In genomic region chr9:6055213-6055612, GRCh38 we compare ENCODE assay signal across 8 cellular contexts. TPM values are rescaled to one million over a fixed set of nuclear protein-coding genes. Genes with fewer than 3 reads are reported as not detected.
DNase-seq lines count a peak whose midpoint lies in the region; ATAC-seq and TF ChIP-seq lines count a peak whose summit lies in the region.

No MANE protein-coding gene starts in this region.

- WGBS in esophagus squamous epithelium, 2 donors = 16 to 20% methylated on average over 2 of the region's 2 CpGs

- H3K27ac Mint-ChIP-seq in activated CD8-positive, alpha-beta memory T cell treated with anti-CD3 and anti-CD28 coated beads, Interleukin-2, amount 10 ng/mL, durations not matched to agents 7 days and 5 days = no peak overlapping the region
- H3K27ac Mint-ChIP-seq in HFFc6 (no peak overlapping the region), nephron (no peak overlapping the region)

- intact Hi-C loops in esophagus squamous epithelium (cut with DNase I) = no loop called here

- no peaks in the 10 kb centered on the region for H3K27me3 ChIP-seq in esophagus squamous epithelium

- H3K36me3 ChIP-seq in esophagus squamous epithelium = no peaks in the 10 kb centered on the region

- no peak overlapping the region for H3K27ac ChIP-seq in esophagus squamous epithelium

- DNase-seq in activated CD8-positive, alpha-beta memory T cell treated with anti-CD3 and anti-CD28 coated beads, Interleukin-2, amount 10 ng/mL, durations not matched to agents 7 days and 5 days = peak; percentile 61
- DNase-seq in activated CD8-positive, alpha-beta memory T cell treated with anti-CD3 and anti-CD28 coated beads, Interleukin-2, amount 50 U/mL, for 4 hours = no peak
- DNase-seq in HFFc6 (peak; percentile 81), NCI-H146 treated with DMSO at 0.1 percent for 48 hours (lab: John Stamatoyannopoulos, UW; ENCODE audit: unreplicated experiment) (peak; percentile 57), T1000 (lab: John Stamatoyannopoulos, UW) (peak; percentile 23), esophagus squamous epithelium (lab: John Stamatoyannopoulos, UW) (no peak)

- peaks cover 11% of the 10 kb centered on the region for H3K27me3 Mint-ChIP-seq in activated CD8-positive, alpha-beta memory T cell treated with anti-CD3 and anti-CD28 coated beads, Interleukin-2, amount 10 ng/mL, durations not matched to agents 7 days and 5 days
- H3K27me3 Mint-ChIP-seq in HFFc6 (ENCODE audit: insufficient read depth) (peaks cover under 1% of the 10 kb centered on the region), nephron (ENCODE audit: low read depth) (no peaks in the 10 kb centered on the region)

- CTCF ChIA-PET in activated CD8-positive, alpha-beta memory T cell treated with anti-CD3 and anti-CD28 coated beads, Interleukin-2, amount 10 ng/mL, durations not matched to agents 7 days and 5 days (lab: Charles Lee) = interaction anchor here (2.9 to 3.6 kb wide), 2 partner anchors 10 to 168 kb away, joined by 14 to 47 read pairs; no protein-coding TSS in a partner anchor

- no peak for TF ChIP-seq POLR2A in esophagus squamous epithelium (IDR thresholded peaks at IDR 0.05)

- H3K9me3 Mint-ChIP-seq in activated CD8-positive, alpha-beta memory T cell treated with anti-CD3 and anti-CD28 coated beads, Interleukin-2, amount 10 ng/mL, durations not matched to agents 7 days and 5 days (ENCODE audit: low read depth) = no peaks in the 10 kb centered on the region
- H3K9me3 Mint-ChIP-seq in HFFc6 (peaks cover 3% of the 10 kb centered on the region; the same call in 1 of the 2 replicates), nephron (peaks cover 6% of the 10 kb centered on the region)

- H3K4me1 ChIP-seq in esophagus squamous epithelium = peaks cover 0 to 10% (median 0%) of the 10 kb centered on the region in 3 donors

- TF ChIP-seq CTCF in HFFc6 (IDR thresholded peaks at IDR 0.05) (peak; percentile 77), esophagus squamous epithelium (IDR thresholded peaks at IDR 0.05) (peak in 5 of 6 experiments; percentile 55 to 87 (median 75)), nephron (IDR thresholded peaks at IDR 0.05; ENCODE audit: unreplicated experiment in 3 of 3) (peak; percentile 41 to 57 (median 47))

- no peaks in the 10 kb centered on the region for H3K9me3 ChIP-seq in esophagus squamous epithelium

- ATAC-seq in activated CD8-positive, alpha-beta memory T cell treated with anti-CD3 and anti-CD28 coated beads, Interleukin-2, amount 10 ng/mL, durations not matched to agents 7 days and 5 days = peak; percentile 73
- ATAC-seq in HG03520 (IDR thresholded peaks at IDR 0.05; ENCODE audit: unreplicated experiment) = no peak

- H3K36me3 Mint-ChIP-seq in activated CD8-positive, alpha-beta memory T cell treated with anti-CD3 and anti-CD28 coated beads, Interleukin-2, amount 10 ng/mL, durations not matched to agents 7 days and 5 days = peaks cover 3% of the 10 kb centered on the region
- H3K36me3 Mint-ChIP-seq in HFFc6 (ENCODE audit: low read depth) (no peaks in the 10 kb centered on the region; the same call in 1 of the 2 replicates), nephron (ENCODE audit: low read depth) (no peaks in the 10 kb centered on the region)

- H3K4me3 Mint-ChIP-seq in activated CD8-positive, alpha-beta memory T cell treated with anti-CD3 and anti-CD28 coated beads, Interleukin-2, amount 10 ng/mL, durations not matched to agents 7 days and 5 days = no peak overlapping the region
- H3K4me3 Mint-ChIP-seq in HFFc6 (no peak overlapping the region), nephron (no peak overlapping the region)

- H3K4me1 Mint-ChIP-seq in activated CD8-positive, alpha-beta memory T cell treated with anti-CD3 and anti-CD28 coated beads, Interleukin-2, amount 10 ng/mL, durations not matched to agents 7 days and 5 days = peaks cover 2% of the 10 kb centered on the region
- H3K4me1 Mint-ChIP-seq in HFFc6 (ENCODE audit: low read depth) = peaks cover 10% of the 10 kb centered on the region
- no peaks in the 10 kb centered on the region for H3K4me1 Mint-ChIP-seq in nephron

- H3K4me3 ChIP-seq in esophagus squamous epithelium = no peak overlapping the region

RNA-seq across cellular contexts. Expression of gene RANBP6, which starts 39.8 kb away (rescaled TPM):
- total RNA-seq in activated CD8-positive, alpha-beta memory T cell treated with anti-CD3 and anti-CD28 coated beads, Interleukin-2, amount 10 ng/mL, durations not matched to agents 7 days and 5 days = 10 to 100 TPM; 18.8 to 24.0 TPM
- 10 to 100 TPM; 23.5 to 31.7 (median 24.5) TPM for total RNA-seq in HFFc6 (2021; fragmentation: NEBNext Ultra II Directional; extraction: Animal tissue kit (Norgen Biotek cat#: 25700))
- total RNA-seq in esophagus squamous epithelium = 10 to 100 TPM in 2 of 4 donors, 1 to 10 TPM in 2; 5.9 to 17.7 (median 10.9) TPM

Comparison
In these comparisons a context has a peak if more than half of its experiments do, and no peak if none do; other contexts are left out.
1. DNase-seq: peak in activated CD8-positive, alpha-beta memory T cell treated with anti-CD3 and anti-CD28 coated beads, Interleukin-2, amount 10 ng/mL, durations not matched to agents 7 days and 5 days (single experiment), HFFc6 (single experiment), NCI-H146 treated with DMSO at 0.1 percent for 48 hours (single experiment) and T1000 (single experiment); none in activated CD8-positive, alpha-beta memory T cell treated with anti-CD3 and anti-CD28 coated beads, Interleukin-2, amount 50 U/mL, for 4 hours (single experiment) and esophagus squamous epithelium (single experiment).
2. Peak in every context shown above with its lines, with median percentiles within 50 percentile points of each other: CTCF ChIP-seq.